ENCODE assay signal across 12 cellular contexts in the genomic region with DNA sequence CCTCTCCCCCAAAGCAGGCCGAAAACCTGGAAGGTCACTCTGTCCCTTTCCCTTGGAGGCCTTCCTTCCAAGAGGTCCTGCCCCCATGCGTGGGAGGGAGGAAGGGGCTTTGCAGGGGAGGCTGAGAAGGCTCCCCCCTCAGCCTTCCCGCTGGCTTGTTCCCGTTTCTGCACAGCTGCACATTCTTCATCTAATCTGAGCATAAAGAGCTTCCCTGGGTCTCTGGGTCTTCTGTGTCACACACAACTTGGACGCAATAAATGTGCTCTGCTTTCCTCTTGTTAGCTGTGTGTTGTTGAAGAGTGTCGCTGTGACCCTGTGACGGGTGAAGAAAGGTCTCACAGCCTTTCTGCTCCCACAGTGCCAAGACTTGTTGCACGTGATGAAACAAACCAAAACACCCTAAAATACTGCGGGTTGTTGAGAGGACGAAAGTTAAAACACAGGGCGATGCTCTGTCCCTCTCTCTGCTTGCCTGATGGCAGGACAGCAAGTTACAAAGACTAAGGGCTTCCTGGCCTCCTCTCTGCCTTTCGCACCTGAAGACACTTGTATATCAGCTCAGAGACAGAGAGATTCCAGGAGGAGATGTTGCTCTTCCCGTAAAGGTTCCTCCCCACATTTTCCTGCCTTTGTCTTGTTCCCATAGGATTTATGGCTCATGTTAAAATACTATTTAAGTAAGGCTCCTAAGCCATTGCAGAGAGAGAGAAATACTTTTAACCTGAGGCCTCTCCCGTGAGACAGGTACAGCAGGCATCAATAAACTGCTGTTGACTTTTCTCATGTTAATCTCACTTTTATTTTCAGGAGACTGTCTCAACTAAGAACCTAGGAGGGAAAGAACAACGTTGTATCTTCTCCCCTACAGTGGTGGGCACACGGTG. TPM values are rescaled to one million over a fixed set of nuclear protein-coding genes. Genes with fewer than 3 reads are reported as not detected.
DNase-seq lines count a peak whose midpoint lies in the region; ATAC-seq and TF ChIP-seq lines count a peak whose summit lies in the region.
"Had no signal": no experiment of that assay in that cellular context is flagged by ENCODE, and none has a peak within 500 bp of the region (broad histone marks: within the 10 kb centered on the region; RNA-seq: fewer than 3 reads in every experiment).

No MANE protein-coding gene starts in this region.

- intact Hi-C loops in esophagus squamous epithelium (cut with DNase I) (no loop called here), vagina (cut with DNase I) (no loop called here), A673 (cut with micrococcal nuclease; ENCODE audit: unreplicated experiment) (no loop called here)

- peaks cover 0 to 57% (median 0%) of the 10 kb centered on the region in 4 donors for H3K27me3 ChIP-seq in esophagus squamous epithelium
- no peaks in the 10 kb centered on the region for H3K27me3 ChIP-seq in vagina
- H3K27me3 ChIP-seq in A673 (replicated peaks; ENCODE audit: insufficient read depth, low read depth, low read length, poor library complexity): no peaks in the 10 kb centered on the region
- H3K27me3 ChIP-seq: BE2C had no signal

- TF ChIP-seq POLR2A in esophagus squamous epithelium (IDR thresholded peaks at IDR 0.05): no peak
- no peak for TF ChIP-seq POLR2A in vagina (IDR thresholded peaks at IDR 0.05)

- CTCF ChIA-PET in A673 (lab: Charles Lee): interaction anchor here (0.7 kb wide), 1 partner anchor 20 kb away, joined by 8 read pairs; no protein-coding TSS in a partner anchor

- no peaks in the 10 kb centered on the region for H3K9me3 Mint-ChIP-seq in activated naive CD4-positive, alpha-beta T cell treated with anti-CD3 and anti-CD28 coated beads, Interleukin-2, amount 50 U/mL, for 24 hours
- H3K9me3 Mint-ChIP-seq in nephron progenitor cell: peaks cover 36% of the 10 kb centered on the region

- ATAC-seq in HG02973 (IDR thresholded peaks at IDR 0.05; ENCODE audit: unreplicated experiment): no peak

- H3K4me3 ChIP-seq in esophagus squamous epithelium (no peak overlapping the region), vagina (no peak overlapping the region), A673 (ENCODE audit: low read depth, low read length, poor library complexity, severe bottlenecking) (no peak overlapping the region)

- BruUV-seq in A673 (replicated peaks; lab: Mats Ljungman, UMichigan): no TSS peak

- peak overlapping the region; percentile 69 for H3K27ac Mint-ChIP-seq in activated naive CD4-positive, alpha-beta T cell treated with anti-CD3 and anti-CD28 coated beads, Interleukin-2, amount 50 U/mL, for 24 hours
- peak overlapping the region; percentile 97 for H3K27ac Mint-ChIP-seq in nephron progenitor cell

- H3K27ac ChIP-seq in esophagus squamous epithelium: peak overlapping the region; percentile 33 to 83 (median 70)
- peak overlapping the region; percentile 90 for H3K27ac ChIP-seq in vagina
- no peak overlapping the region for H3K27ac ChIP-seq in A673 (ENCODE audit: low read depth, low read length, poor library complexity, severe bottlenecking)

- H3K4me1 ChIP-seq in esophagus squamous epithelium (peaks cover 0 to 26% (median 14%) of the 10 kb centered on the region in 3 donors), vagina (peaks cover 38% of the 10 kb centered on the region), A673 (ENCODE audit: insufficient read depth, low read length, poor library complexity, severe bottlenecking) (peaks cover 14% of the 10 kb centered on the region)
- H3K4me1 ChIP-seq: BE2C had no signal

- H3K4me1 Mint-ChIP-seq in activated naive CD4-positive, alpha-beta T cell treated with anti-CD3 and anti-CD28 coated beads, Interleukin-2, amount 50 U/mL, for 24 hours: peaks cover 48% of the 10 kb centered on the region
- H3K4me1 Mint-ChIP-seq in nephron progenitor cell: peaks cover 54% of the 10 kb centered on the region

- TF ChIP-seq CTCF in esophagus squamous epithelium (IDR thresholded peaks at IDR 0.05): no peak
- TF ChIP-seq CTCF in nephron progenitor cell (IDR thresholded peaks at IDR 0.05): no peak
- TF ChIP-seq CTCF in vagina (IDR thresholded peaks at IDR 0.05): no peak
- TF ChIP-seq CTCF in A673 (conservative IDR thresholded peaks at IDR 0.05; ENCODE audit: low read depth, low read length): no peak

- H3K9me3 ChIP-seq in esophagus squamous epithelium (no peaks in the 10 kb centered on the region), vagina (no peaks in the 10 kb centered on the region), A673 (ENCODE audit: low read depth, low read length, poor library complexity, severe bottlenecking) (no peaks in the 10 kb centered on the region)
- H3K9me3 ChIP-seq: BE2C had no signal

- no peak for DNase-seq in activated naive CD4-positive, alpha-beta T cell treated with Interleukin-2 at 50 U/mL for 16 hours
- DNase-seq in esophagus squamous epithelium (lab: John Stamatoyannopoulos, UW): no peak
- DNase-seq in nephron progenitor cell: no peak
- DNase-seq in vagina (ENCODE audit: extremely low spot score in 2 of 2): no peak
- no peak for DNase-seq in NCI-H187 treated with DMSO at 0.1 percent for 48 hours (lab: John Stamatoyannopoulos, UW)
- no peak for DNase-seq in A673 (ENCODE audit: low spot score)
- DNase-seq: BE2C; effector memory CD4-positive, alpha-beta T cell; stimulated activated CD4-positive, alpha-beta T cell treated with anti-CD3 and anti-CD28 coated beads, Interleukin-12 subunit alpha, Interleukin-12 subunit beta, amount 100 ng/mL, for 4 hours had no signal

- POLR2A ChIA-PET in A673 (lab: Charles Lee; ENCODE audit: low non-redundant PET): no interaction called here

- no peaks in the 10 kb centered on the region for H3K27me3 Mint-ChIP-seq in activated naive CD4-positive, alpha-beta T cell treated with anti-CD3 and anti-CD28 coated beads, Interleukin-2, amount 50 U/mL, for 24 hours
- no peaks in the 10 kb centered on the region for H3K27me3 Mint-ChIP-seq in nephron progenitor cell (ENCODE audit: low read depth, poor library complexity)

- H3K4me3 Mint-ChIP-seq in activated naive CD4-positive, alpha-beta T cell treated with anti-CD3 and anti-CD28 coated beads, Interleukin-2, amount 50 U/mL, for 24 hours: no peak overlapping the region
- H3K4me3 Mint-ChIP-seq in nephron progenitor cell: peak overlapping the region; percentile 66
- H3K4me3 Mint-ChIP-seq: T-helper 1 cell treated with Interleukin-12 subunit alpha and Interleukin-12 subunit beta and Interleukin-4 antibody, amounts not matched to agents 30 μg/mL and 1 μg/mL, for 36 hours had no signal

- H3K36me3 ChIP-seq in esophagus squamous epithelium (no peaks in the 10 kb centered on the region), vagina (no peaks in the 10 kb centered on the region), A673 (ENCODE audit: insufficient read depth, low read length, poor library complexity, severe bottlenecking) (no peaks in the 10 kb centered on the region)
- H3K36me3 ChIP-seq: BE2C had no signal

- 51 to 57% methylated on average over 13 to 15 of the region's 16 CpGs for WGBS in esophagus squamous epithelium, 2 donors

- H3K36me3 Mint-ChIP-seq in activated naive CD4-positive, alpha-beta T cell treated with anti-CD3 and anti-CD28 coated beads, Interleukin-2, amount 50 U/mL, for 24 hours: no peaks in the 10 kb centered on the region
- H3K36me3 Mint-ChIP-seq in nephron progenitor cell (ENCODE audit: low read depth): peaks cover 4% of the 10 kb centered on the region

RNA-seq across cellular contexts. Expression of gene IFITM3, which starts 15.4 kb away (rescaled TPM):
- total RNA-seq in esophagus squamous epithelium: 100 to 1,000 TPM in 2 of 4 donors, 10 to 100 TPM in 2; 45.3 to 159 (median 113) TPM
- 908 TPM for total RNA-seq in vagina
- total RNA-seq in A673 (2021): 87.6 and 99.8 TPM in 2 replicates

RNA-seq across cellular contexts. Expression of gene IFITM1, which starts 22.2 kb away (rescaled TPM):
- 100 to 1,000 TPM in 1 of 4 donors, 10 to 100 TPM in 3; 26.3 to 133 (median 60.0) TPM for total RNA-seq in esophagus squamous epithelium
- total RNA-seq in vagina: 379 TPM
- total RNA-seq in A673 (2021): 24.4 and 34.1 TPM in 2 replicates

RNA-seq across cellular contexts. Expression of gene IFITM2, which starts 28.4 kb away (rescaled TPM):
- total RNA-seq in esophagus squamous epithelium (10 to 100 TPM; 14.4 to 67.5 (median 50.3) TPM), vagina (780 TPM), A673 (2021) (23.3 and 25.5 TPM in 2 replicates)

RNA-seq across cellular contexts. Expression of gene B4GALNT4, which starts 33.3 kb away (rescaled TPM):
- total RNA-seq in esophagus squamous epithelium: 1 to 10 TPM in 3 of 4 donors, under 1 TPM in 1; 0.97 to 7.9 (median 3.3) TPM
- 15.5 TPM for total RNA-seq in vagina
- 19.0 and 28.9 TPM in 2 replicates for total RNA-seq in A673 (2021)

RNA-seq across cellular contexts. Expression of gene IFITM5, which starts 36.7 kb away (rescaled TPM):
- total RNA-seq in esophagus squamous epithelium: not detected
- total RNA-seq in vagina: not detected
- total RNA-seq in A673 (2021): not detected in 2 replicates

Comparison
In these comparisons a context has a peak if more than half of its experiments do, and no peak if none do; other contexts are left out.
1. RNA of gene IFITM2, which starts 28.4 kb away (total RNA-seq): 780 TPM in vagina (single experiment); 14.4 to 67.5 TPM in esophagus squamous epithelium and 23.3 to 25.5 TPM in A673; every median in the first group is over 10 times any median in the second.